8 cellular contexts compared by ENCODE assay signal in the genomic region with DNA sequence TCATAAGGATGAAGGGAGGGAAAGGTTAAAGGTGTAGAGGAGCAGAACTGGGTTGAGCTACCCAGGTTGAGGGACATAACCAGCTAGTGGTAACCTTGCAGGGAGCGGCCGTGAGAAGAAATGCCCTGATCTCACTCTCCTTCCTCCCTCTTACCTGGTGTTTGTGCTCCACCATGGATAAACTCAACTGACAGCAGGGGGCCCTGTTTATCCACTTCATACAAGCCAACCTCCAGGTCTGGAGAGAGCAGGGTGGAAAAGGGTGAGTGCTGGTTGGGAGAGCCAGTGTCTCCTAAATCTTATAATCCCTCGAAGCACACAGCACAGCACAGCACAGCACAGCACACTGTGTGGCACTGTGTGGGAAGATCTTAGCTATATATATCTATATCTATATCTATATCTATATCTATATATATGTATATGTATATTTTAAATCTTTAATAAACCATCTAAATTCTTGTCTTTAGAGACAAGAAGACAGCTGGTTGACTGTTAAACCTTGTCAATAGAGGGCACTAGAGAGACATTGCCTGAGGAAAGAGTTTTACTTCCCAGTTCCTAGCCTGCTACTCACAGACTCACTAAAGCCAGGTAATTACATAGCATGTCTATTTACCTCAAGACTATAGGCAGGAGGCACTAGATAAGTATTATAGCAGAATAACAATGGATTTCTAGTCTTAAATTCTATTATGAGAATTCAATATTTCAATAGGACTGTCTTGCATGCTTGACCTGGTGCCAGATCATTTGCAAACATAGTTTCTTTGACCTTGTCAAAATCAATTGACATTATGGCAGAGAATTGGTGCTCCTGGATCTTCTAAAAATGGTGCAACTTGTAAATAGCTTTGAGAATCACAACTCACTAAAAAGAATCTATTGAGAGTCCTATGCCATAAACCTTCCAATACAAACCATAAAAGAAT. TPM values are rescaled to one million over a fixed set of nuclear protein-coding genes. Genes with fewer than 3 reads are reported as not detected.
A peak's percentile ranks its signal among the peaks of the same experiment; 100 is the strongest.
DNase-seq lines count a peak whose midpoint lies in the region; ATAC-seq, FAIRE-seq and TF ChIP-seq lines count a peak whose summit lies in the region.

No MANE protein-coding gene starts in this region.

- H3K4me3 ChIP-seq in A549 (no peak overlapping the region), GM12875 (ENCODE audit: low read depth, low read length) (no peak overlapping the region)

- peak; percentile 78 for FAIRE-seq in A549 (lab: Jason Lieb, UNC)

- peak in 1 of 2 experiments; percentile 53 for DNase-seq in A549 (ENCODE audit: low read depth in 1 of 2, low spot score in 1 of 2)
- peak; percentile 41 for DNase-seq in RWPE1 (ENCODE audit: low spot score)
- DNase-seq in germinal center (ENCODE audit: low spot score) = peak; percentile 47
- DNase-seq in retina = no peak
- no peak for DNase-seq in NCI-H146 (lab: John Stamatoyannopoulos, UW)
- no peak for DNase-seq in NCI-H128 (lab: John Stamatoyannopoulos, UW; ENCODE audit: unreplicated experiment)
- no peak for DNase-seq in anterior cingulate cortex (lab: John Stamatoyannopoulos, UW)

- ATAC-seq in A549 = peak; percentile 59 to 75; a peak in 4 of 6 replicates

- peak; percentile 30 to 47; a peak in 3 of 5 replicates for TF ChIP-seq RAD21 in A549 (conservative IDR thresholded peaks at IDR 0.05 in 1 of 2, IDR thresholded peaks at IDR 0.05 in 1 of 2)

- 88% methylated on average over 3 of the region's 3 CpGs for WGBS in A549 (ENCODE audit: missing lambda C conversion rate)

- H3K4me1 ChIP-seq in A549 = no peaks in the 10 kb centered on the region

- CTCF ChIA-PET in A549 (lab: Yijun Ruan, JAX) = interaction anchor here (0.6 to 5.6 kb wide), 22 partner anchors 8 to 519 kb away, joined by 3 to 29 read pairs (median 4); no protein-coding TSS in a partner anchor
- CTCF ChIA-PET in RWPE1 (lab: Yijun Ruan, JAX) = interaction anchor here (0.6 to 1.4 kb wide), 7 partner anchors 13 to 765 kb away, joined by 3 read pairs; no protein-coding TSS in a partner anchor

- TF ChIP-seq CTCF in A549 (IDR thresholded peaks at IDR 0.05) = peak; percentile 72
- TF ChIP-seq CTCF in GM12875 (IDR thresholded peaks at IDR 0.05; ENCODE audit: borderline replicate concordance, insufficient read depth, low read depth, low read length) = peak; percentile 60; the same call in 1 of the 2 replicates
- peak; percentile 20; the same call in 1 of the 2 replicates for TF ChIP-seq CTCF in RWPE1 (conservative IDR thresholded peaks at IDR 0.05; ENCODE audit: low read depth)

- POLR2A ChIA-PET in A549 (lab: Yijun Ruan, JAX) (no interaction called here), RWPE1 (lab: Yijun Ruan, JAX; ENCODE audit: low non-redundant PET) (no interaction called here)

- no peak for TF ChIP-seq POLR2A in A549 (IDR thresholded peaks at IDR 0.05; ENCODE audit: low read length)

- no peak for TF ChIP-seq EP300 in A549 (IDR thresholded peaks at IDR 0.05)

- no peak overlapping the region for H3K4me2 ChIP-seq in A549

- H3K9me3 ChIP-seq in A549 = no peaks in the 10 kb centered on the region

- H3K27ac ChIP-seq in A549 = no peak overlapping the region
- no peak overlapping the region for H3K27ac ChIP-seq in RWPE1

TF ChIP-seq in A549, 52 proteins besides CTCF, POLR2A, EP300 and RAD21:
- TF ChIP-seq, protein P1, sequence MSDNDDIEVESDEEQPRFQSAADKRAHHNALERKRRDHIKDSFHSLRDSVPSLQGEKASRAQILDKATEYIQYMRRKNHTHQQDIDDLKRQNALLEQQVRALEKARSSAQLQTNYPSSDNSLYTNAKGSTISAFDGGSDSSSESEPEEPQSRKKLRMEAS (IDR thresholded peaks at IDR 0.05) = no peak
- no peak for TF ChIP-seq TP53 (CRISPR knock-in tag; IDR thresholded peaks at IDR 0.05)
- TF ChIP-seq HOXB5 (CRISPR knock-in tag; IDR thresholded peaks at IDR 0.05) = no peak
- TF ChIP-seq FOXS1 (CRISPR knock-in tag; IDR thresholded peaks at IDR 0.05) = no peak
- TF ChIP-seq PHF8 (IDR thresholded peaks at IDR 0.05; ENCODE audit: borderline replicate concordance, low read depth) = no peak
- TF ChIP-seq NR3C1 (IDR thresholded peaks at IDR 0.05) = no peak
- TF ChIP-seq, protein P2, sequence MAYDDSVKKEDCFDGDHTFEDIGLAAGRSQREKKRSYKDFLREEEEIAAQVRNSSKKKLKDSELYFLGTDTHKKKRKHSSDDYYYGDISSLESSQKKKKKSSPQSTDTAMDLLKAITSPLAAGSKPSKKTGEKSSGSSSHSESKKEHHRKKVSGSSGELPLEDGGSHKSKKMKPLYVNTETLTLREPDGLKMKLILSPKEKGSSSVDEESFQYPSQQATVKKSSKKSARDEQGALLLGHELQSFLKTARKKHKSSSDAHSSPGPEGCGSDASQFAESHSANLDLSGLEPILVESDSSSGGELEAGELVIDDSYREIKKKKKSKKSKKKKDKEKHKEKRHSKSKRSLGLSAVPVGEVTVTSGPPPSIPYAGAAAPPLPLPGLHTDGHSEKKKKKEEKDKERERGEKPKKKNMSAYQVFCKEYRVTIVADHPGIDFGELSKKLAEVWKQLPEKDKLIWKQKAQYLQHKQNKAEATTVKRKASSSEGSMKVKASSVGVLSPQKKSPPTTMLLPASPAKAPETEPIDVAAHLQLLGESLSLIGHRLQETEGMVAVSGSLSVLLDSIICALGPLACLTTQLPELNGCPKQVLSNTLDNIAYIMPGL (CRISPR knock-in tag; IDR thresholded peaks at IDR 0.05; ENCODE audit: borderline replicate concordance) = no peak
- TF ChIP-seq CEBPB (IDR thresholded peaks at IDR 0.05) = no peak
- no peak for TF ChIP-seq ESRRA (IDR thresholded peaks at IDR 0.05; ENCODE audit: borderline replicate concordance, low read length)
- TF ChIP-seq CBX8 (IDR thresholded peaks at IDR 0.05) = no peak
- TF ChIP-seq JUN (IDR thresholded peaks at IDR 0.05) = no peak
- no peak for TF ChIP-seq MYC (IDR thresholded peaks at IDR 0.05; ENCODE audit: borderline replicate concordance, low read length)
- no peak for TF ChIP-seq MAZ (IDR thresholded peaks at IDR 0.05; ENCODE audit: borderline replicate concordance, low read depth, low read length)
- no peak for TF ChIP-seq FOSB (CRISPR knock-in tag; IDR thresholded peaks at IDR 0.05)

RNA-seq across cellular contexts. Expression of a gene that starts 21.7 kb away (rescaled TPM):
- 2.2 and 2.4 TPM in 2 replicates for polyA plus RNA-seq in A549 (2011; rRNA removed)
- 0.15 and 0.17 TPM in 2 replicates for polyA plus RNA-seq in A549 (2012; cell fraction: cytosol; rRNA removed)
- 0.11 and 0.23 TPM in 2 replicates for polyA plus RNA-seq in A549 (2012; cell fraction: nucleus; rRNA removed)
- polyA plus RNA-seq in A549 (2017; fragmentation: RNase III; extraction: RNeasy Plus Mini Kit Qiagen cat#74134 plus additional on column Dnase treatment) = 0.45 to 0.61 TPM (median 0.53 TPM) in 3 replicates
- polyA minus RNA-seq in A549 (2011; rRNA and poly(A)+ RNA removed) = 3.6 and 4.4 TPM in 2 replicates

Comparison
In these comparisons a context has a peak if more than half of its experiments do, and no peak if none do; other contexts are left out.
1. DNase-seq: peak in RWPE1 (single experiment) and germinal center (single experiment); none in retina (single experiment), NCI-H146 (single experiment), NCI-H128 (single experiment) and anterior cingulate cortex (0 of 58).
2. CTCF ChIP-seq: peak in every context shown above with its lines; median percentile 72 in A549; 60 in GM12875; 20 in RWPE1.